In genomic region chr18:12327510-12328178, GRCh38 we compare ENCODE assay signal across 8 cellular contexts. TPM values are rescaled to one million over a fixed set of nuclear protein-coding genes. Genes with fewer than 3 reads are reported as not detected.
DNase-seq lines count a peak whose midpoint lies in the region; ATAC-seq, FAIRE-seq and TF ChIP-seq lines count a peak whose summit lies in the region.

No MANE protein-coding gene starts in this region.

- no peak for TF ChIP-seq POLR2A in HCT116 (IDR thresholded peaks at IDR 0.05; ENCODE audit: borderline replicate concordance, extremely low read depth, insufficient read depth, insufficient read length)

- no peaks in the 10 kb centered on the region for H3K9me2 ChIP-seq in HCT116 (ENCODE audit: insufficient read depth)

- H3K4me2 ChIP-seq in HCT116 (ENCODE audit: low read length) = no peak overlapping the region

- H2AFZ ChIP-seq in HCT116 (ENCODE audit: low read depth, low read length, poor library complexity, severe bottlenecking) = no peak overlapping the region

- BruUV-seq in HCT116 (replicated peaks; lab: Mats Ljungman, UMichigan) = no TSS peak

- H3K79me2 ChIP-seq in HCT116 (ENCODE audit: insufficient read depth, low read length) = peaks cover 35% of the 10 kb centered on the region

- RAD21 ChIA-PET in HCT116 (lab: Charles Lee; ENCODE audit: low non-redundant PET in 1 of 2, low total read pairs in 2 of 2, uncharacterized antibody in 2 of 2, unreplicated experiment in 2 of 2) = interaction anchor here in 1 of 2 experiments (1.1 kb wide), 1 partner anchor 42 kb away, joined by 4 read pairs; no protein-coding TSS in a partner anchor

- FAIRE-seq in G401.6 (lab: Jason Lieb, UNC) = peak; percentile 13

- no peaks in the 10 kb centered on the region for H3K27me3 ChIP-seq in HCT116 (ENCODE audit: insufficient read depth, low read length)
- H3K27me3 ChIP-seq in effector memory CD4-positive, alpha-beta T cell (replicated peaks; ENCODE audit: control insufficient read depth, insufficient read depth, low read length, poor library complexity, severe bottlenecking) = no peaks in the 10 kb centered on the region

- no peak overlapping the region for H3K9ac ChIP-seq in HCT116 (ENCODE audit: low read length)

- ATAC-seq in HCT116 (peak; percentile 97), HG03135 (IDR thresholded peaks at IDR 0.05; ENCODE audit: unreplicated experiment) (no peak)

- peak; percentile 62 to 98 (median 97); a peak in 5 of 6 replicates for TF ChIP-seq CTCF in HCT116 (IDR thresholded peaks at IDR 0.05 in 2 of 3, conservative IDR thresholded peaks at IDR 0.05 in 1 of 3; ENCODE audit: borderline replicate concordance in 1 of 3, insufficient read depth in 1 of 3, low read depth in 2 of 3, low read length in 2 of 3)

- no peak overlapping the region for H3K4me3 ChIP-seq in HCT116 (replicated peaks in 1 of 2; ENCODE audit: low read depth in 1 of 2, low read length in 2 of 2)
- H3K4me3 ChIP-seq in effector memory CD4-positive, alpha-beta T cell (ENCODE audit: insufficient read depth, low read depth, low read length, poor library complexity, severe bottlenecking) = no peak overlapping the region

- H3K9me3 ChIP-seq in HCT116 (ENCODE audit: control insufficient read depth in 1 of 2, insufficient read depth in 1 of 2, low read depth in 1 of 2, low read length in 2 of 2) = no peaks in the 10 kb centered on the region
- no peaks in the 10 kb centered on the region for H3K9me3 ChIP-seq in effector memory CD4-positive, alpha-beta T cell (ENCODE audit: control insufficient read depth, low read length)

- intact Hi-C loops in HCT116 (cut with micrococcal nuclease) = loop anchor here (5.0 kb wide), 1 partner anchor 335 kb away; no protein-coding TSS in a partner anchor

- H3K36me3 ChIP-seq in HCT116 (ENCODE audit: control insufficient read depth in 1 of 2, insufficient read depth in 2 of 2, low read length in 2 of 2) = peaks cover 13 to 34% of the 10 kb centered on the region in 2 experiments; a peak in 2 of 4 replicates
- peaks cover 12% of the 10 kb centered on the region for H3K36me3 ChIP-seq in effector memory CD4-positive, alpha-beta T cell (ENCODE audit: control insufficient read depth, insufficient read depth, low read length)

- peak; percentile 47; the same call in 1 of the 2 replicates for TF ChIP-seq RAD21 in HCT116 (IDR thresholded peaks at IDR 0.05; ENCODE audit: low read depth)

- no peaks in the 10 kb centered on the region for H4K20me1 ChIP-seq in HCT116 (ENCODE audit: insufficient read depth)

- DNase-seq in HCT116 (ENCODE audit: low read depth, low spot score) (peak; percentile 52), NCI-H524 treated with DMSO at 0.1 percent for 48 hours (lab: John Stamatoyannopoulos, UW) (peak; percentile 27), mesenteric fat pad (ENCODE audit: low spot score) (peak; percentile 92)
- peak; percentile 72 for DNase-seq in activated CD4-positive, alpha-beta T cell treated with anti-CD3 and anti-CD28 coated beads, Interleukin-2, amount 50 U/mL, for 1 hour
- peak; percentile 21 to 51 (median 33) for DNase-seq in effector memory CD4-positive, alpha-beta T cell
- peak; percentile 92 for DNase-seq in stimulated activated CD8-positive, alpha-beta memory T cell treated with anti-CD3 and anti-CD28 coated beads, Interleukin-4, amount 100 ng/mL, for 48 hours

- CTCF ChIA-PET in HCT116 (lab: Charles Lee) = interaction anchor here (0.6 to 2.5 kb wide), 23 partner anchors 8 to 832 kb away, joined by 3 to 29 read pairs (median 3); partner anchors contain the start of gene AFG3L2

- no peak overlapping the region for H3K27ac ChIP-seq in HCT116 (ENCODE audit: low read depth, low read length)
- no peak overlapping the region for H3K27ac ChIP-seq in effector memory CD4-positive, alpha-beta T cell (ENCODE audit: insufficient read depth, low read length, poor library complexity, severe bottlenecking)

- H3K4me1 ChIP-seq in HCT116 (ENCODE audit: control insufficient read depth in 1 of 2, insufficient read depth in 2 of 2, low read length in 2 of 2) = peaks cover 0 to 7% of the 10 kb centered on the region in 2 experiments; a peak in 1 of 4 replicates
- H3K4me1 ChIP-seq in effector memory CD4-positive, alpha-beta T cell (ENCODE audit: control insufficient read depth, insufficient read depth, low read length, poor library complexity, severe bottlenecking) = no peaks in the 10 kb centered on the region

- POLR2A ChIA-PET in HCT116 (lab: Charles Lee) = interaction anchor here (0.8 kb wide), 1 partner anchor 47 kb away, joined by 3 read pairs; no protein-coding TSS in a partner anchor

TF ChIP-seq in HCT116, 20 proteins besides CTCF, POLR2A, EP300 and RAD21:
- no peak for TF ChIP-seq SRF (IDR thresholded peaks at IDR 0.05; ENCODE audit: low read depth)
- TF ChIP-seq POLR2AphosphoS5 (IDR thresholded peaks at IDR 0.05; ENCODE audit: low read depth, low read length) = no peak; the same call in 1 of the 2 replicates
- TF ChIP-seq ZFX (IDR thresholded peaks at IDR 0.05) = no peak
- no peak for TF ChIP-seq JUND (IDR thresholded peaks at IDR 0.05)
- no peak for TF ChIP-seq FOSL1 (IDR thresholded peaks at IDR 0.05; ENCODE audit: low read depth)
- no peak for TF ChIP-seq YY1 (IDR thresholded peaks at IDR 0.05; ENCODE audit: extremely low read depth, insufficient replicate concordance, low read depth, low read length)
- TF ChIP-seq TCF7L2 (IDR thresholded peaks at IDR 0.05; ENCODE audit: borderline replicate concordance, extremely low read depth, insufficient read depth, insufficient read length) = no peak

RNA-seq across cellular contexts. Expression of gene TUBB6, which starts 19.6 kb away (rescaled TPM):
- total RNA-seq in HCT116 (2021; ENCODE audit: unreplicated experiment) = 87.4 TPM
- 153 and 183 TPM in 2 replicates for polyA plus RNA-seq in HCT116 (2012)
- 560 TPM for total RNA-seq in mesenteric fat pad

RNA-seq across cellular contexts. Expression of gene AFG3L2, which starts 49.4 kb away (rescaled TPM):
- total RNA-seq in HCT116 (2021; ENCODE audit: unreplicated experiment) (66.7 TPM), mesenteric fat pad (44.8 TPM)
- 33.0 and 41.0 TPM in 2 replicates for polyA plus RNA-seq in HCT116 (2012)

Comparison
In these comparisons a context has a peak if more than half of its experiments do, and no peak if none do; other contexts are left out.
1. DNase-seq: peak in every context shown above with its lines; median percentile 92 in mesenteric fat pad; 92 in stimulated activated CD8-positive, alpha-beta memory T cell treated with anti-CD3 and anti-CD28 coated beads, Interleukin-4, amount 100 ng/mL, for 48 hours; 72 in activated CD4-positive, alpha-beta T cell treated with anti-CD3 and anti-CD28 coated beads, Interleukin-2, amount 50 U/mL, for 1 hour; 52 in HCT116; 33 in effector memory CD4-positive, alpha-beta T cell; 27 in NCI-H524 treated with DMSO at 0.1 percent for 48 hours.